Comparison of ENCODE assay signal across 8 cellular contexts in genomic region chr17:38731526-38732294, GRCh38. TPM values are rescaled to one million over a fixed set of nuclear protein-coding genes. Genes with fewer than 3 reads are reported as not detected.
DNase-seq lines count a peak whose midpoint lies in the region; ATAC-seq and TF ChIP-seq lines count a peak whose summit lies in the region.

No MANE protein-coding gene starts in this region.

- H3K9ac ChIP-seq in colonic mucosa (ENCODE audit: low read depth in 2 of 2, low read length in 2 of 2), result peak overlapping the region; percentile 25 to 99

- H3K9me3 ChIP-seq in colonic mucosa, result no peaks in the 10 kb centered on the region

- peak overlapping the region; percentile 59 to 91 (median 84) for H3K27ac Mint-ChIP-seq in nephron

- H3K4me1 ChIP-seq in colonic mucosa, result peaks cover 25% of the 10 kb centered on the region

- no peaks in the 10 kb centered on the region for H3K9me3 Mint-ChIP-seq in nephron

- peak; percentile 48 to 55 for DNase-seq in Kasumi-1 (lab: John Stamatoyannopoulos, UW)
- peak; percentile 77 for DNase-seq in colonic mucosa
- no peak for DNase-seq in NCI-H82 treated with DMSO at 0.1 percent for 48 hours (lab: John Stamatoyannopoulos, UW; ENCODE audit: unreplicated experiment)

- H3K27me3 ChIP-seq in colonic mucosa, result no peaks in the 10 kb centered on the region

- intact Hi-C loops in colonic mucosa (cut with DNase I), result no loop called here

- H3K27me3 Mint-ChIP-seq in nephron (ENCODE audit: low read depth), result no peaks in the 10 kb centered on the region

- H3K36me3 Mint-ChIP-seq in nephron (ENCODE audit: low read depth), result peaks cover 34% of the 10 kb centered on the region

- no peak for ATAC-seq in esophagus mucosa
- no peak for ATAC-seq in HG03097 (IDR thresholded peaks at IDR 0.05; ENCODE audit: low FRiP score, unreplicated experiment)
- ATAC-seq in GM21381 (IDR thresholded peaks at IDR 0.05; ENCODE audit: unreplicated experiment), result no peak

- H3K4me3 Mint-ChIP-seq in nephron, result peak overlapping the region; percentile 87 to 94 (median 91)

- H3K4me1 Mint-ChIP-seq in nephron, result peaks cover 64% of the 10 kb centered on the region

- TF ChIP-seq CTCF in C4-2B (conservative IDR thresholded peaks at IDR 0.05), result no peak
- TF ChIP-seq CTCF in colonic mucosa (IDR thresholded peaks at IDR 0.05), result no peak
- TF ChIP-seq CTCF in nephron (IDR thresholded peaks at IDR 0.05; ENCODE audit: unreplicated experiment in 3 of 3), result no peak

- peak overlapping the region; percentile 71 for H3K4me3 ChIP-seq in colonic mucosa

- H3K27ac ChIP-seq in C4-2B (peak overlapping the region; percentile 95), colonic mucosa (peak overlapping the region; percentile 92)

- no peaks in the 10 kb centered on the region for H3K36me3 ChIP-seq in colonic mucosa

RNA-seq across cellular contexts. Expression of gene CISD3, which starts 1.6 kb away (rescaled TPM):
- 100 to 1,000 TPM in 1 of 2 donors, 10 to 100 TPM in 1; 82.2 to 152 TPM for total RNA-seq in colonic mucosa
- total RNA-seq in esophagus mucosa, result 28.6 TPM

RNA-seq across cellular contexts. Expression of gene PCGF2, which starts 16.4 kb away (rescaled TPM):
- total RNA-seq in colonic mucosa (10 to 100 TPM; 27.2 to 45.5 TPM), esophagus mucosa (18.0 TPM)

RNA-seq across cellular contexts. Expression of gene PSMB3, which starts 20.8 kb away (rescaled TPM):
- total RNA-seq in colonic mucosa (100 to 1,000 TPM; 160 to 253 TPM), esophagus mucosa (179 TPM)

RNA-seq across cellular contexts. Expression of gene MLLT6, which starts 26.6 kb away (rescaled TPM):
- total RNA-seq in colonic mucosa (100 to 1,000 TPM in 1 of 2 donors, 10 to 100 TPM in 1; 74.1 to 109 TPM), esophagus mucosa (40.2 TPM)

RNA-seq across cellular contexts. Expression of gene EPOP, which starts 57.0 kb away (rescaled TPM):
- total RNA-seq in colonic mucosa, result 1 to 10 TPM; 1.1 to 1.8 TPM
- total RNA-seq in esophagus mucosa, result 4.9 TPM
